Comparison of ENCODE assay signal across 32 cellular contexts in the genomic region with DNA sequence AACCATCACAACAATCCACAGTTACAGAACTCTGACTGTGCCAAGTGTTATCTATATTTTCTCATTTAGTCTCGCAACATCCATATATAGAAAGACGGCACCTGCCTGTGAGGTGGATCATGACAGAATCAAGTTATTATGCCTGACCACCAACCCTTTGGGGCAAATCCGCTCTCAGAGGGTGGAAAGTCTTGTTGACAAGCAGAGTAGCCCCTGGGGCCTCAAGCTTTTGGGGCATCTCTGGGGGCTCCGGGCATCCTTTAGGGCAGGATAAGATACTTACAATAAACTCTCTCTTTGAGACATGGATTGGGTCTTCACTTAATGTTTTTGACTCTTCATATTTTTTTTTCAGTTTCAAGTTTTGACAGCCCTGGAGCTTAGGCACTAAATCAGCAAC.
"Had no signal": no experiment of that assay in that cellular context is flagged by ENCODE, and none has a peak within 500 bp of the region (broad histone marks: within the 10 kb centered on the region; RNA-seq: fewer than 3 reads in every experiment).

No MANE protein-coding gene starts in this region.

- ATAC-seq: activated naive CD4-positive, alpha-beta T cell treated with anti-CD3 and anti-CD28 coated beads, Interleukin-2, amount 50 U/mL, for 72 hours; activated naive CD8-positive, alpha-beta T cell treated with anti-CD3 and anti-CD28 coated beads, Interleukin-2, amount 50 U/mL, for 24 hours; activated T-cell treated with anti-CD3 and anti-CD28 coated beads, Interleukin-2, amount 50 U/mL, for 4 hours; activated T-cell treated with anti-CD3 and anti-CD28 coated beads, Interleukin-2, amount 50 U/mL, for 72 hours; activated T-helper 17 cell treated with anti-CD3 and anti-CD28 coated beads, Interleukin-2, amount 50 U/mL, for 72 hours; body of pancreas had no signal

- H3K4me1 ChIP-seq: adrenal gland had no signal

- H3K36me3 ChIP-seq: adrenal gland, ascending aorta, brain microvascular endothelial cell, breast epithelium, cardiac muscle cell had no signal

- H3K27ac ChIP-seq: adrenal gland, ascending aorta, body of pancreas, brain microvascular endothelial cell, breast epithelium, cardiac muscle cell had no signal

- H3K9me3 ChIP-seq: adrenal gland, ascending aorta, body of pancreas, breast epithelium had no signal

- H3K4me3 ChIP-seq: adrenal gland, ascending aorta, body of pancreas, breast epithelium, cardiac muscle cell had no signal

- DNase-seq: activated effector memory CD4-positive, alpha-beta T cell treated with anti-CD3 and anti-CD28 coated beads, Interleukin-2, amount 50 U/mL, for 16 hours; activated effector memory CD4-positive, alpha-beta T cell treated with Interleukin-2 at 50 U/mL for 16 hours; activated gamma-delta T cell; activated gamma-delta T cell treated with Interleukin-2 at 50 U/mL for 16 hours; activated naive CD4-positive, alpha-beta T cell; activated naive CD4-positive, alpha-beta T cell treated with anti-CD3 and anti-CD28 coated beads for 36 hours; activated naive CD4-positive, alpha-beta T cell treated with anti-CD3 and anti-CD28 coated beads, Interleukin-2, amount 10 ng/mL, durations not matched to agents 7 days and 5 days; activated naive CD4-positive, alpha-beta T cell treated with anti-CD3 and anti-CD28 coated beads, Interleukin-2, amount 50 U/mL, for 16 hours; activated naive CD4-positive, alpha-beta T cell treated with Interleukin-2 at 50 U/mL for 16 hours; activated naive CD8-positive, alpha-beta T cell treated with anti-CD3 and anti-CD28 coated beads for 36 hours; activated naive CD8-positive, alpha-beta T cell treated with anti-CD3 and anti-CD28 coated beads, Interleukin-2, amount 10 ng/mL, durations not matched to agents 7 days and 5 days; activated naive CD8-positive, alpha-beta T cell treated with anti-CD3 and anti-CD28 coated beads, Interleukin-2, amount 50 U/mL, for 24 hours; activated T-cell treated with anti-CD3 and anti-CD28 coated beads, Interleukin-2, amount 50 U/mL, for 1 hour; activated T-cell treated with anti-CD3 and anti-CD28 coated beads, Interleukin-2, amount 50 U/mL, for 24 hours; activated T-cell treated with anti-CD3 and anti-CD28 coated beads, Interleukin-2, amount 50 U/mL, for 4 hours; activated T-cell treated with anti-CD3 and anti-CD28 coated beads, Interleukin-2, amount 50 U/mL, for 48 hours; activated T-cell treated with anti-CD3 and anti-CD28 coated beads, Interleukin-2, amount 50 U/mL, for 72 hours; adrenal gland; amniotic stem cell; amygdala; anterior cingulate cortex; aorta; body of pancreas; brain microvascular endothelial cell; caudate nucleus; central memory CD4-positive, alpha-beta T cell; cerebellar nuclear complex had no signal

- H3K27me3 ChIP-seq: adrenal gland, ascending aorta, body of pancreas, brain microvascular endothelial cell, breast epithelium had no signal
